ENCODE assay signal across 17 cellular contexts in genomic region chr9:135530146-135530545, GRCh38. TPM values are rescaled to one million over a fixed set of nuclear protein-coding genes. Genes with fewer than 3 reads are reported as not detected.
DNase-seq lines count a peak whose midpoint lies in the region; ATAC-seq lines count a peak whose summit lies in the region.
"Had no signal": no experiment of that assay in that cellular context is flagged by ENCODE, and none has a peak within 500 bp of the region (broad histone marks: within the 10 kb centered on the region; RNA-seq: fewer than 3 reads in every experiment).

No MANE protein-coding gene starts in this region.

- ATAC-seq in left lobe of liver: no peak
- ATAC-seq: HCT116, Right ventricle myocardium inferior had no signal

- peak; percentile 7 for DNase-seq in activated CD8-positive, alpha-beta memory T cell treated with anti-CD3 and anti-CD28 coated beads for 24 hours
- no peak for DNase-seq in activated CD8-positive, alpha-beta memory T cell treated with anti-CD3 and anti-CD28 coated beads, Interleukin-2, amount 50 U/mL, for 4 hours
- DNase-seq in left lobe of liver (ENCODE audit: low spot score) (peak; percentile 22), ureter (ENCODE audit: low spot score) (peak; percentile 25), SIG-M5 (lab: John Stamatoyannopoulos, UW) (no peak), dermis blood vessel endothelial cell (no peak)
- DNase-seq: AML-193, GOT3, MM.1S, NCI-H1092, NCI-H146, NCI-H2081 had no signal

RNA-seq across cellular contexts. Expression of gene LCN1, which starts 8.9 kb away (rescaled TPM):
- total RNA-seq in left lobe of liver (not detected), ureter (not detected), dermis blood vessel endothelial cell (not detected in 2 replicates)
- total RNA-seq: LHCN-M2, OCI-LY7, Right ventricle myocardium inferior had no signal

RNA-seq across cellular contexts. Expression of gene OBP2A, which starts 15.8 kb away (rescaled TPM):
- total RNA-seq in left lobe of liver (not detected), ureter (not detected), dermis blood vessel endothelial cell (not detected in 2 replicates)
- total RNA-seq: LHCN-M2, NCI-H460, OCI-LY7, Right ventricle myocardium inferior had no signal

RNA-seq across cellular contexts. Expression of gene MRPS2, which starts 29.7 kb away (rescaled TPM):
- 30.7 TPM for total RNA-seq in left lobe of liver
- total RNA-seq in ureter: 34.5 TPM
- 13.4 and 19.5 TPM in 2 replicates for total RNA-seq in dermis blood vessel endothelial cell

RNA-seq across cellular contexts. Expression of gene PAEP, which starts 31.4 kb away (rescaled TPM):
- total RNA-seq in left lobe of liver: not detected
- total RNA-seq in ureter: not detected
- total RNA-seq in dermis blood vessel endothelial cell: not detected in 2 replicates
- total RNA-seq: LHCN-M2, OCI-LY7, Right ventricle myocardium inferior had no signal

RNA-seq across cellular contexts. Expression of gene PPP1R26, which starts 50.6 kb away (rescaled TPM):
- total RNA-seq in left lobe of liver (7.4 TPM), ureter (25.6 TPM), dermis blood vessel endothelial cell (17.0 and 20.8 TPM in 2 replicates)

Comparison
In these comparisons a context has a peak if more than half of its experiments do, and no peak if none do; other contexts are left out.
1. DNase-seq: peak in activated CD8-positive, alpha-beta memory T cell treated with anti-CD3 and anti-CD28 coated beads for 24 hours (single experiment), left lobe of liver (single experiment) and ureter (single experiment); none in activated CD8-positive, alpha-beta memory T cell treated with anti-CD3 and anti-CD28 coated beads, Interleukin-2, amount 50 U/mL, for 4 hours (single experiment), SIG-M5 (single experiment) and dermis blood vessel endothelial cell (single experiment).